ENCODE assay signal across 28 cellular contexts in the genomic region with DNA sequence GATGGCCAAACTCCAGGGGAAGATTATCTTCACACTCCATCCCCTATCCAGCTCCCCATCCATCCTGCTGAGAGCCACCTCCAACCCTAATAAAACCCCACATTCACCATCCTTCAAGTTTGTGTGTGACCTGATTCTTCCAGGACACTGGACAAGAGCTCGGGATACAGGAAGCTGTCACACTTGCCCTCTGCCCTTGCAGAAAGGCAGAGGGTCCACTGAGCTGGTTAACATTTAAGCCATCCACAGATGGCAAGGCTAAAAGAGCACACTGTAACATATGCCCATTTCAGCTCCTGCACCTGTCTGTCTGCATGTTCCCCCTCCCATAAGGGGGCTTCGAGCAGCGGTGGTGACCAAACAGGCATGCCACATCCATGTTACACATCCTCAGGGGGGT.
"Had no signal": no experiment of that assay in that cellular context is flagged by ENCODE, and none has a peak within 500 bp of the region (broad histone marks: within the 10 kb centered on the region; RNA-seq: fewer than 3 reads in every experiment).

No MANE protein-coding gene starts in this region.

- H3K27ac Mint-ChIP-seq: mesothelial cell of epicardium; natural killer cell; nephron progenitor cell; stimulated activated effector memory CD8-positive, alpha-beta T cell treated with anti-CD3 and anti-CD28 coated beads, Interleukin-12 subunit alpha, Interleukin-12 subunit beta, amount 100 ng/mL, for 72 hours; stimulated activated naive CD8-positive, alpha-beta T cell treated with anti-CD3 and anti-CD28 coated beads, Interleukin-15, Interleukin-2, amounts not matched to agents 100 ng/mL and 50 ng/mL, for 24 hours had no signal

- H3K4me1 ChIP-seq: heart right ventricle, pancreas, prostate gland, sigmoid colon, suprapubic skin, upper lobe of right lung had no signal

- H3K79me2 ChIP-seq: hepatocyte had no signal

- H3K27me3 ChIP-seq: heart right ventricle, hepatocyte, pancreas, sigmoid colon, spleen, suprapubic skin, tibial artery, upper lobe of right lung had no signal

- DNase-seq: heart right ventricle; islet precursor cell; left ventricle myocardium superior; mesendoderm; naive B cell; natural killer cell; nephron progenitor cell; nucleus accumbens; pancreas; posterior cingulate gyrus; retina; right cardiac atrium; sigmoid colon; small intestine; spleen; stimulated activated CD4-positive, alpha-beta T cell treated with anti-CD3 and anti-CD28 coated beads, Interleukin-4, amount 100 ng/mL, for 24 hours; stimulated activated naive CD4-positive, alpha-beta T cell; tibial artery; trophoblast cell; upper lobe of right lung had no signal

- H3K27me3 Mint-ChIP-seq: naive B cell; stimulated activated naive CD8-positive, alpha-beta T cell treated with anti-CD3 and anti-CD28 coated beads, Interleukin-15, Interleukin-2, amounts not matched to agents 100 ng/mL and 50 ng/mL, for 24 hours had no signal

- H3K27ac ChIP-seq: heart right ventricle, hepatocyte, pancreas, prostate gland, sigmoid colon, spleen, suprapubic skin, thoracic aorta, tibial artery, upper lobe of right lung had no signal

- H3K4me1 Mint-ChIP-seq: mesothelial cell of epicardium; stimulated activated effector memory CD8-positive, alpha-beta T cell treated with anti-CD3 and anti-CD28 coated beads, Interleukin-12 subunit alpha, Interleukin-12 subunit beta, amount 100 ng/mL, for 72 hours had no signal

- H3K36me3 Mint-ChIP-seq: stimulated activated effector memory CD8-positive, alpha-beta T cell treated with anti-CD3 and anti-CD28 coated beads, Interleukin-12 subunit alpha, Interleukin-12 subunit beta, amount 100 ng/mL, for 72 hours had no signal

- FAIRE-seq: pancreas, small intestine had no signal

- H2AFZ ChIP-seq: hepatocyte had no signal

- ATAC-seq: heart right ventricle; left ventricle myocardium superior; natural killer cell; pancreas; right cardiac atrium; stimulated activated effector memory CD8-positive, alpha-beta T cell treated with anti-CD3 and anti-CD28 coated beads, Interleukin-12 subunit alpha, Interleukin-12 subunit beta, amount 100 ng/mL, for 72 hours; upper lobe of right lung had no signal

- H3K36me3 ChIP-seq: heart right ventricle, pancreas, prostate gland, sigmoid colon, suprapubic skin, thoracic aorta, tibial artery, upper lobe of right lung had no signal

- H3K4me3 Mint-ChIP-seq: mesothelial cell of epicardium; naive B cell; natural killer cell; nephron progenitor cell; stimulated activated effector memory CD8-positive, alpha-beta T cell treated with anti-CD3 and anti-CD28 coated beads, Interleukin-12 subunit alpha, Interleukin-12 subunit beta, amount 100 ng/mL, for 72 hours; stimulated activated naive CD8-positive, alpha-beta T cell treated with anti-CD3 and anti-CD28 coated beads, Interleukin-15, Interleukin-2, amounts not matched to agents 100 ng/mL and 50 ng/mL, for 24 hours had no signal

- H3K4me2 ChIP-seq: hepatocyte had no signal

- H3K4me3 ChIP-seq: heart right ventricle, hepatocyte, lung, pancreas, prostate gland, sigmoid colon, spleen, suprapubic skin, thoracic aorta, tibial artery, upper lobe of right lung had no signal

- H3K9me3 ChIP-seq: pancreas, prostate gland, thoracic aorta, tibial artery, upper lobe of right lung had no signal
